Comparison of ENCODE assay signal across 8 cellular contexts in the genomic region with DNA sequence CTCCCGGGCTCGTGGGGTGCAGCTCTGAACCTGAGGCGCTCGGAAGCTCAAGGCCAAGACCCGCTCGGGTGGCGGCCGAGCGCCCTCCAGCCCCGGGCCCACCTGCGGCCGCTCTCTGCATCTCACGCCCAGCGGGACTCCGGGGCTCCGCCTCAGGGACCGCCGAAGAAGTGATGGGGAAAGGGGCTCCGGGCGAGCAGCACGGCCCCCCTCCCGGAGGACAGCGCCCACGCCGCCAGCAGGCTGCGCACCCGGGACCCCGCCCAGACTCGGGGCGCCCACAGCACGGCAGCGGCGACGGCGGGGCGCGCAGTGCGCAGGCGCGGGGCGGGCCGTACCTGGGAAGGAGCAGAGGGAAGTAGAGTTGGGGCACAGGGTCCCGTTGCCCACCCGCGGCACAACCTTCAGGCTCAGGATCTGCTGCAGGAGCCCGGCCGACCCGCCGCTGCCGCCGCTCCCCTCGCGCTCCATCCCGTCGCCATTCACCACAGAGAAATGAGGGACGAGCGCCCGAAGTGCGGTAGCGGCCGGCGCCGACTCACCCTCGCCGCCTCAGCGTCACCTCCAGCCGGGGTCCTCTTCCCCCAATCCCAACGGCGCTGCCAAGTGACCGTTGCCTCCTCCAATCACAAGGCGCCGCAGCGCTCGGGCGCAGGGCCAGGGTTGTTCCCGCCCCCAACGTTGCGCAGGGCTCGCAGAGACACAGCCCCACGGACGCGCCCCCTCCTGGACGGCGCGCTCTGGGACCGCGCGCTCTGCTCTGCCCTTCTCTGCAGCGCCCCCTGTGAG. TPM values are rescaled to one million over a fixed set of nuclear protein-coding genes. Genes with fewer than 3 reads are reported as not detected.
A peak's percentile ranks its signal among the peaks of the same experiment; 100 is the strongest.
DNase-seq lines count a peak whose midpoint lies in the region; ATAC-seq and TF ChIP-seq lines count a peak whose summit lies in the region.

A gene with protein sequence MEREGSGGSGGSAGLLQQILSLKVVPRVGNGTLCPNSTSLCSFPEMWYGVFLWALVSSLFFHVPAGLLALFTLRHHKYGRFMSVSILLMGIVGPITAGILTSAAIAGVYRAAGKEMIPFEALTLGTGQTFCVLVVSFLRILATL (minus strand): TSS at position 560 of the 789 bp plus-strand sequence. CDS start 89 bp downstream, at position 471.

- no peaks in the 10 kb centered on the region for H3K4me1 ChIP-seq in osteoblast (ENCODE audit: insufficient read depth, low read length)
- H3K4me1 ChIP-seq in thoracic aorta (ENCODE audit: control insufficient read depth in 1 of 2, low read depth in 2 of 2) = peaks cover 12 to 22% of the 10 kb centered on the region in 2 donors

- peaks cover 5% of the 10 kb centered on the region for H3K36me3 Mint-ChIP-seq in activated naive CD8-positive, alpha-beta T cell

- peak; percentile 93 for ATAC-seq in HG02642 (IDR thresholded peaks at IDR 0.05; ENCODE audit: poor library complexity, unreplicated experiment)
- peak; percentile 97 for ATAC-seq in thoracic aorta (ENCODE audit: insufficient number of reproducible peaks, low FRiP score, low read depth)

- H3K79me2 ChIP-seq in osteoblast (ENCODE audit: insufficient read depth, low read length) = peaks cover 49% of the 10 kb centered on the region

- DNase-seq in GM12865 (ENCODE audit: low read depth) (peak; percentile 99), NCI-H1105 (lab: John Stamatoyannopoulos, UW) (peak; percentile 91), SKM-1 treated with dmso at 0.1 percent for 144 hours (lab: John Stamatoyannopoulos, UW; ENCODE audit: unreplicated experiment) (peak; percentile 95), glomerular visceral epithelial cell (ENCODE audit: extremely low spot score) (peak; percentile 98), osteoblast (ENCODE audit: insufficient read length, low spot score, missing footprints) (peak; percentile 100), thoracic aorta (ENCODE audit: low spot score) (peak; percentile 98)

- peak within 1 kb of the TSS; percentile 89 for H3K4me3 Mint-ChIP-seq in activated naive CD8-positive, alpha-beta T cell

- no peaks in the 10 kb centered on the region for H3K27me3 Mint-ChIP-seq in activated naive CD8-positive, alpha-beta T cell

- TF ChIP-seq CTCF in GM12865 (IDR thresholded peaks at IDR 0.05; ENCODE audit: insufficient read depth, low read depth, low read length, missing control alignments) (peak; percentile 100), osteoblast (IDR thresholded peaks at IDR 0.05; ENCODE audit: extremely low read depth, low read depth, low read length) (peak; percentile 100), thoracic aorta (IDR thresholded peaks at IDR 0.05) (peak; percentile 100)

- H3K9me3 ChIP-seq in osteoblast (ENCODE audit: low read depth, low read length) = no peaks in the 10 kb centered on the region
- no peaks in the 10 kb centered on the region for H3K9me3 ChIP-seq in thoracic aorta

- H3K27ac ChIP-seq in osteoblast (ENCODE audit: low read depth, low read length) (peak within 1 kb of the TSS; percentile 88), thoracic aorta (peak within 1 kb of the TSS; percentile 80 to 90)

- H3K9me3 Mint-ChIP-seq in activated naive CD8-positive, alpha-beta T cell (ENCODE audit: low read depth) = no peaks in the 10 kb centered on the region

- H3K4me2 ChIP-seq in osteoblast (ENCODE audit: insufficient read depth, low read length) = peak within 1 kb of the TSS; percentile 86

- H3K27ac Mint-ChIP-seq in activated naive CD8-positive, alpha-beta T cell = peak within 1 kb of the TSS; percentile 86

- H3K4me1 Mint-ChIP-seq in activated naive CD8-positive, alpha-beta T cell (ENCODE audit: low read depth) = peaks cover 44% of the 10 kb centered on the region

- H4K20me1 ChIP-seq in osteoblast (ENCODE audit: insufficient read depth, low read length) = peaks cover 24% of the 10 kb centered on the region

- H2AFZ ChIP-seq in osteoblast (ENCODE audit: low read length) = peak within 1 kb of the TSS; percentile 87

- H3K27me3 ChIP-seq in osteoblast (ENCODE audit: insufficient read depth, low read length) = no peaks in the 10 kb centered on the region
- no peaks in the 10 kb centered on the region for H3K27me3 ChIP-seq in thoracic aorta (replicated peaks; ENCODE audit: insufficient read depth)

- H3K36me3 ChIP-seq in osteoblast (ENCODE audit: insufficient read depth, low read length) (no peaks in the 10 kb centered on the region), thoracic aorta (no peaks in the 10 kb centered on the region)

- peak within 1 kb of the TSS; percentile 80 for H3K4me3 ChIP-seq in GM12865 (ENCODE audit: low read depth, low read length)
- peak within 1 kb of the TSS; percentile 94 for H3K4me3 ChIP-seq in osteoblast (ENCODE audit: insufficient read depth, low read length)
- peak within 1 kb of the TSS; percentile 98 for H3K4me3 ChIP-seq in thoracic aorta

RNA-seq across cellular contexts. Expression of the gene that starts here (rescaled TPM):
- total RNA-seq in osteoblast (11.6 and 13.6 TPM in 2 replicates), thoracic aorta (10 to 100 TPM; 11.6 to 29.6 TPM)

Comparison
In these comparisons a context has a peak if more than half of its experiments do, and no peak if none do; other contexts are left out.
1. Peak in every context shown above with its lines: DNase-seq, ATAC-seq, H3K4me3 ChIP-seq and H3K27ac ChIP-seq.